ENCODE assay signal across 14 cellular contexts in genomic region chr10:45653454-45653853, GRCh38. TPM values are rescaled to one million over a fixed set of nuclear protein-coding genes. Genes with fewer than 3 reads are reported as not detected.
DNase-seq lines count a peak whose midpoint lies in the region; ATAC-seq and TF ChIP-seq lines count a peak whose summit lies in the region.
"Had no signal": no experiment of that assay in that cellular context is flagged by ENCODE, and none has a peak within 500 bp of the region (broad histone marks: within the 10 kb centered on the region; RNA-seq: fewer than 3 reads in every experiment).

No MANE protein-coding gene starts in this region.

- H3K4me1 Mint-ChIP-seq in progenitor cell of endocrine pancreas (ENCODE audit: low read depth), result peaks cover 12% of the 10 kb centered on the region

- no peak for TF ChIP-seq POLR2A in esophagus squamous epithelium (IDR thresholded peaks at IDR 0.05)

- peak overlapping the region; percentile 11 for H3K27ac Mint-ChIP-seq in progenitor cell of endocrine pancreas

- intact Hi-C loops in esophagus squamous epithelium (cut with DNase I), result no loop called here

- H3K9me3 Mint-ChIP-seq in progenitor cell of endocrine pancreas (ENCODE audit: low read depth), result no peaks in the 10 kb centered on the region

- H3K36me3 ChIP-seq in esophagus squamous epithelium, result peaks cover 0 to 31% (median 0%) of the 10 kb centered on the region in 3 donors
- H3K36me3 ChIP-seq: uterus had no signal

- 71 to 82% methylated on average over 2 of the region's 2 CpGs for WGBS in esophagus squamous epithelium, 2 donors

- no peak overlapping the region for H3K27ac ChIP-seq in esophagus squamous epithelium
- H3K27ac ChIP-seq: uterus had no signal

- H3K4me3 ChIP-seq in esophagus squamous epithelium, result no peak overlapping the region
- H3K4me3 ChIP-seq: uterus had no signal

- no peak for DNase-seq in progenitor cell of endocrine pancreas (ENCODE audit: low spot score, unreplicated experiment)
- DNase-seq in NCI-H524 (lab: John Stamatoyannopoulos, UW), result no peak
- DNase-seq in amniotic stem cell (lab: John Stamatoyannopoulos, UW), result no peak
- DNase-seq in esophagus squamous epithelium (lab: John Stamatoyannopoulos, UW), result no peak
- DNase-seq: C1 segment of cervical spinal cord; GOT3; stimulated activated CD4-positive, alpha-beta T cell treated with anti-CD3 and anti-CD28 coated beads, Interleukin-4, amount 100 ng/mL, for 4 hours; stimulated activated naive CD4-positive, alpha-beta T cell treated with Interleukin-2 at 50 U/mL for 16 hours; uterus had no signal

- no peaks in the 10 kb centered on the region for H3K27me3 ChIP-seq in esophagus squamous epithelium
- H3K27me3 ChIP-seq: uterus had no signal

- no peak overlapping the region for H3K4me3 Mint-ChIP-seq in progenitor cell of endocrine pancreas (ENCODE audit: low read depth)

- TF ChIP-seq CTCF in progenitor cell of endocrine pancreas (IDR thresholded peaks at IDR 0.05; ENCODE audit: unreplicated experiment) (no peak), esophagus squamous epithelium (IDR thresholded peaks at IDR 0.05) (no peak)

- H3K36me3 Mint-ChIP-seq in progenitor cell of endocrine pancreas (ENCODE audit: insufficient read depth), result peaks cover 3% of the 10 kb centered on the region

- no peaks in the 10 kb centered on the region for H3K4me1 ChIP-seq in esophagus squamous epithelium
- H3K4me1 ChIP-seq: uterus had no signal

- no peaks in the 10 kb centered on the region for H3K27me3 Mint-ChIP-seq in progenitor cell of endocrine pancreas

- peak; percentile 60 for ATAC-seq in GM19035 (IDR thresholded peaks at IDR 0.05; ENCODE audit: unreplicated experiment)
- ATAC-seq in GM21825 (IDR thresholded peaks at IDR 0.05; ENCODE audit: unreplicated experiment), result peak; percentile 58
- peak; percentile 54 for ATAC-seq in HG03342 (IDR thresholded peaks at IDR 0.05; ENCODE audit: unreplicated experiment)
- ATAC-seq: Panc1, sciatic nerve had no signal

- no peaks in the 10 kb centered on the region for H3K9me3 ChIP-seq in esophagus squamous epithelium
- H3K9me3 ChIP-seq: uterus had no signal

RNA-seq across cellular contexts. Expression of gene ZFAND4, which starts 19.1 kb away (rescaled TPM):
- total RNA-seq in progenitor cell of endocrine pancreas (26.2 and 27.9 TPM in 2 replicates), esophagus squamous epithelium (10 to 100 TPM in 1 of 4 donors, 1 to 10 TPM in 3; 5.0 to 15.3 (median 7.9) TPM)
